In the genomic region with DNA sequence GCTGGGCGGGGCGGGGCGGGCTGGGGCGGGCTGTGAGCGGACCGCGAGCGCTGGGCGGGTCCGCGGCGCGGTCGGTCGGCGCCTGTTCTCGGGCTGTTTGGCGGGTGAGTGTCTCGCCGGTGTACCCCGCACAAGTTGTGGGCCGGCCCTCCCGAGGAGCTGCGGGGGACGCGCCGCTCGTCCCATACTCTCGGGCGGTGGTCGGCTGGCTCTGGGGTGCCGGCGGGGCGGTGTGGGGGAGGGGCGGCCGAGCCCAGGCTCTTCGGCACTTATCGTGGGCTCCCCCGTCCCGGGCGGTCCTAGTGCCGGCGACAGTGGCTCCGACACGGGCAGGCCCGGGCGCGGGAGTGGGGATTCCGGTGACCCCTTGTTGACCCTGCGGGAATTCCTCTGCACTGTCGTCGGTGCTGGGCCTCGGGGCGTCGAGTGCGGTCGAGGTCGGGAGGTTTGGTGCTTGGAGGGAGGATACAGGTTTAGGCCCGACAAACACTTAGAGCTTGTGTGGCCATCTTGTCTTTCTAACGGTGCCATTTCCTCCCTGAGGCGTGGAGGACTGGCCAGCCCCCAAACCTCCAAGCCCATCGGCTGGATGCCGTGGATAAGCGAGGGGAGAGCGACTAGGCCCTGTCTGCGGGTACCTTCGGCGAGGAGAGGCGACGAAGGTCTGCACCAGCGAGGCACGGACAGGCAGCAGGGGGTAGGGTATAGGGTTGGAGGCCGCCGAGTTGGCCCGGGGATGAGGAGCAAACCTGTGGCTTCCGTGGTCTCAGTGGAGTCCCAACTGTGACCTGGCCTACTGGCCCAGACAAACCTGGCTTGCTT, we compare ENCODE assay signal across 8 cellular contexts.
DNase-seq lines count a peak whose midpoint lies in the region; ATAC-seq and TF ChIP-seq lines count a peak whose summit lies in the region.

Gene SEPTIN2, plus strand, starts transcription at position 47 of the 822 bp plus-strand sequence. CDS start 8,308 bp downstream, outside the sequence.

- ATAC-seq in GM21717 (IDR thresholded peaks at IDR 0.05; ENCODE audit: unreplicated experiment), result peak; percentile 38

- TF ChIP-seq EP300 in Ishikawa (IDR thresholded peaks at IDR 0.05; ENCODE audit: borderline replicate concordance), result no peak

- H3K27ac ChIP-seq in layer of hippocampus (ENCODE audit: low read depth, low read length), result peak within 1 kb of the TSS; percentile 99

- no peak for TF ChIP-seq RAD21 in Ishikawa (IDR thresholded peaks at IDR 0.05; ENCODE audit: low read depth)

- DNase-seq in GM06990 (ENCODE audit: extremely low read depth, insufficient read length) (peak; percentile 88), T1000 (lab: John Stamatoyannopoulos, UW) (peak; percentile 77), cardiac fibroblast (ENCODE audit: low read depth in 2 of 2) (peak in 1 of 2 donors; percentile 70), NCI-H226 (no peak)
- peak; percentile 65 to 67 for DNase-seq in stimulated activated CD4-positive, alpha-beta T cell treated with anti-CD3 and anti-CD28 coated beads, Interleukin-1b, Interleukin-23, amount 100 ng/mL, for 4 hours (ENCODE audit: low read depth in 2 of 2)

- TF ChIP-seq CTCF in GM06990 (IDR thresholded peaks at IDR 0.05; ENCODE audit: insufficient read depth, low read length, poor library complexity, severe bottlenecking) (no peak), cardiac fibroblast (IDR thresholded peaks at IDR 0.05; ENCODE audit: low read depth, low read length) (no peak)

- H3K27me3 ChIP-seq in GM06990 (replicated peaks; ENCODE audit: control insufficient read depth, insufficient read depth, low read length), result no peaks in the 10 kb centered on the region
- H3K27me3 ChIP-seq in layer of hippocampus (ENCODE audit: control insufficient read depth, insufficient read depth, low read length), result no peaks in the 10 kb centered on the region

- H3K4me3 ChIP-seq in GM06990 (replicated peaks; ENCODE audit: low read depth, low read length) (peak within 1 kb of the TSS; percentile 99), cardiac fibroblast (replicated peaks in 1 of 2; ENCODE audit: low read depth in 2 of 2, low read length in 2 of 2) (peak within 1 kb of the TSS; percentile 91 to 94)

- no peaks in the 10 kb centered on the region; the same call in 1 of the 2 replicates for H3K36me3 ChIP-seq in GM06990 (ENCODE audit: control insufficient read depth, insufficient read depth, low read length)

TF ChIP-seq in Ishikawa, 13 proteins besides CTCF, POLR2A, EP300 and RAD21:
- TF ChIP-seq EGR1 (IDR thresholded peaks at IDR 0.05), result no peak
- no peak for TF ChIP-seq TAF1 (IDR thresholded peaks at IDR 0.05; ENCODE audit: low read depth)
- TF ChIP-seq TCF12 (IDR thresholded peaks at IDR 0.05; ENCODE audit: low read depth), result no peak
- TF ChIP-seq MAX (IDR thresholded peaks at IDR 0.05), result peak; percentile 48; the same call in 1 of the 2 replicates
- TF ChIP-seq NFIC (IDR thresholded peaks at IDR 0.05), result 0 out of 2 replicates have a peak, but pooled peaks have one; percentile 25
- no peak for TF ChIP-seq TEAD4 (IDR thresholded peaks at IDR 0.05)
- peak; percentile 88 for TF ChIP-seq YY1 (IDR thresholded peaks at IDR 0.05; ENCODE audit: low read depth)
